ENCODE assay signal across 37 cellular contexts in the genomic region with DNA sequence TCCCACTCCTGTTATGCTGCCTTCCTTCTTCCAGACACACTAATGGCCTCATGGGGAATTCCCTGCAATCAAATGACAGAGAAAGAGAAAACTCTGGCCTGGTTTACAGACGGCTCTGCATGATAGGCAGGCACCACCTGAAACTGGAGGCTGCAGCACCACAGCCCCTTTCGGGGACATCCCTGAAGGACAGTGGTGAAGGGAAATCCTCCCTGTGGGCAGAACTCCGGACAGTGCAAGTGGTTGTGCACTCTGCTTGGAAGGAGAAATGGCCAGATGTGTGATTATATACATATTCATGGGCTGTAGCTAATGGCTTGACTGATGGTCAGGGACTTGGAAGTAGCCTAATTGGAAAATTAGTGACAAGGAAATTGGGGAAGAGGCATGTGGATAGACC. TPM values are rescaled to one million over a fixed set of nuclear protein-coding genes. Genes with fewer than 3 reads are reported as not detected.
"Had no signal": no experiment of that assay in that cellular context is flagged by ENCODE, and none has a peak within 500 bp of the region (broad histone marks: within the 10 kb centered on the region; RNA-seq: fewer than 3 reads in every experiment).

No MANE protein-coding gene starts in this region.

- DNase-seq: activated B cell treated with CpG ODN at 0.5 μM for 24 hours; activated CD4-positive, alpha-beta memory T cell treated with anti-CD3 and anti-CD28 coated beads for 36 hours; activated CD4-positive, alpha-beta T cell treated with anti-CD3 and anti-CD28 coated beads for 4 hours; activated CD4-positive, alpha-beta T cell treated with anti-CD3 and anti-CD28 coated beads, Interleukin-2, amount 10 ng/mL, durations not matched to agents 24 days and 14 days; activated CD4-positive, alpha-beta T cell treated with anti-CD3 and anti-CD28 coated beads, Interleukin-2, amount 50 U/mL, for 1 hour; activated CD4-positive, alpha-beta T cell treated with anti-CD3 and anti-CD28 coated beads, Interleukin-2, amount 50 U/mL, for 4 hours; activated CD4-positive, CD25-positive, alpha-beta regulatory T cell treated with anti-CD3 and anti-CD28 coated beads, Interleukin-2, amount 50 U/mL, for 72 hours; activated CD8-positive, alpha-beta memory T cell treated with anti-CD3 and anti-CD28 coated beads, Interleukin-2, amount 50 U/mL, for 4 hours; activated CD8-positive, alpha-beta T cell treated with anti-CD3 and anti-CD28 coated beads for 36 hours; activated effector memory CD4-positive, alpha-beta T cell treated with anti-CD3 and anti-CD28 coated beads, Interleukin-2, amount 50 U/mL, for 16 hours; activated gamma-delta T cell treated with Interleukin-2 at 50 U/mL for 16 hours; activated naive CD4-positive, alpha-beta T cell; activated naive CD4-positive, alpha-beta T cell treated with anti-CD3 and anti-CD28 coated beads for 36 hours; activated naive CD4-positive, alpha-beta T cell treated with anti-CD3 and anti-CD28 coated beads, Interleukin-2, amount 50 U/mL, for 16 hours; activated naive CD8-positive, alpha-beta T cell treated with anti-CD3 and anti-CD28 coated beads for 36 hours; activated T-cell treated with anti-CD3 and anti-CD28 coated beads for 4 hours; activated T-cell treated with anti-CD3 and anti-CD28 coated beads, Interleukin-2, amount 50 U/mL, for 1 hour; activated T-cell treated with anti-CD3 and anti-CD28 coated beads, Interleukin-2, amount 50 U/mL, for 4 hours; activated T-cell treated with anti-CD3 and anti-CD28 coated beads, Interleukin-2, amount 50 U/mL, for 72 hours; adrenal gland; amniotic stem cell; aorta; body of pancreas; brain microvascular endothelial cell; central memory CD4-positive, alpha-beta T cell; T-helper 1 cell; T-helper 2 cell; T-helper 9 cell had no signal

- H3K4me1 ChIP-seq: adrenal gland, breast epithelium had no signal

- H3K4me3 Mint-ChIP-seq: activated B cell treated with CpG ODN at 0.5 μM for 24 hours; activated CD4-positive, alpha-beta memory T cell treated with anti-CD3 and anti-CD28 coated beads for 36 hours; activated CD4-positive, alpha-beta T cell treated with anti-CD3 and anti-CD28 coated beads, Interleukin-2, amount 10 ng/mL, durations not matched to agents 24 days and 14 days; activated CD8-positive, alpha-beta T cell treated with anti-CD3 and anti-CD28 coated beads for 36 hours; activated naive CD4-positive, alpha-beta T cell treated with anti-CD3 and anti-CD28 coated beads for 36 hours; activated naive CD8-positive, alpha-beta T cell treated with anti-CD3 and anti-CD28 coated beads for 36 hours; activated T-cell treated with anti-CD3 and anti-CD28 coated beads, Interleukin-2, amount 50 U/mL, for 4 hours; activated T-cell treated with anti-CD3 and anti-CD28 coated beads, Interleukin-2, amount 50 U/mL, for 72 hours; activated T-helper 1 cell treated with anti-CD3 and anti-CD28 coated beads, Interleukin-12 subunit alpha, Interleukin-12 subunit beta, Interleukin-2, Interleukin-4 antibody, amounts not matched to agents 30 ng/mL and 10 ng/mL and 1 ng/mL, durations not matched to agents 14 hours and 24 hours and 36 hours; activated T-helper 17 cell treated with anti-CD3 and anti-CD28 coated beads, Interleukin-2, amount 50 U/mL, for 72 hours; T-helper 1 cell treated with Interleukin-12 subunit alpha and Interleukin-12 subunit beta and Interleukin-4 antibody, amounts not matched to agents 30 μg/mL and 1 μg/mL, for 36 hours; T-helper 2 cell treated with Interferon-gamma antibody and Interleukin-4, amounts not matched to agents 5 μg/mL and 100 μg/mL, for 36 hours had no signal

- H3K36me3 Mint-ChIP-seq: activated CD4-positive, alpha-beta memory T cell treated with anti-CD3 and anti-CD28 coated beads for 36 hours; activated naive CD4-positive, alpha-beta T cell treated with anti-CD3 and anti-CD28 coated beads, Interleukin-2, amount 50 U/mL, for 72 hours; activated naive CD8-positive, alpha-beta T cell treated with anti-CD3 and anti-CD28 coated beads for 36 hours had no signal

- H3K27ac ChIP-seq: adrenal gland, body of pancreas, brain microvascular endothelial cell, breast epithelium, VCaP had no signal

- H3K9me3 ChIP-seq: adrenal gland, body of pancreas, breast epithelium had no signal

- H3K36me3 ChIP-seq: adrenal gland, brain microvascular endothelial cell, breast epithelium had no signal

- H3K4me3 ChIP-seq: adrenal gland, body of pancreas, breast epithelium had no signal

- H3K27me3 ChIP-seq: adrenal gland, body of pancreas, breast epithelium had no signal

- ATAC-seq: activated CD8-positive, alpha-beta T cell treated with anti-CD3 and anti-CD28 coated beads for 36 hours; activated naive CD4-positive, alpha-beta T cell treated with anti-CD3 and anti-CD28 coated beads, Interleukin-2, amount 50 U/mL, for 72 hours; activated T-cell treated with anti-CD3 and anti-CD28 coated beads, Interleukin-2, amount 50 U/mL, for 4 hours; activated T-cell treated with anti-CD3 and anti-CD28 coated beads, Interleukin-2, amount 50 U/mL, for 72 hours; activated T-helper 17 cell treated with anti-CD3 and anti-CD28 coated beads, Interleukin-2, amount 50 U/mL, for 72 hours; body of pancreas had no signal

- H3K27ac Mint-ChIP-seq: activated B cell treated with CpG ODN at 0.5 μM for 24 hours; activated CD4-positive, alpha-beta memory T cell treated with anti-CD3 and anti-CD28 coated beads for 36 hours; activated CD4-positive, alpha-beta T cell treated with anti-CD3 and anti-CD28 coated beads, Interleukin-2, amount 10 ng/mL, durations not matched to agents 24 days and 14 days; activated CD8-positive, alpha-beta T cell treated with anti-CD3 and anti-CD28 coated beads for 36 hours; activated naive CD4-positive, alpha-beta T cell treated with anti-CD3 and anti-CD28 coated beads for 36 hours; activated naive CD4-positive, alpha-beta T cell treated with anti-CD3 and anti-CD28 coated beads, Interleukin-2, amount 50 U/mL, for 72 hours; activated naive CD8-positive, alpha-beta T cell treated with anti-CD3 and anti-CD28 coated beads for 36 hours; activated T-cell treated with anti-CD3 and anti-CD28 coated beads, Interleukin-2, amount 50 U/mL, for 72 hours; activated T-helper 1 cell treated with anti-CD3 and anti-CD28 coated beads, Interleukin-12 subunit alpha, Interleukin-12 subunit beta, Interleukin-2, Interleukin-4 antibody, amounts not matched to agents 30 ng/mL and 10 ng/mL and 1 ng/mL, durations not matched to agents 14 hours and 24 hours and 36 hours; activated T-helper 17 cell treated with anti-CD3 and anti-CD28 coated beads, Interleukin-2, amount 50 U/mL, for 72 hours; T-helper 1 cell treated with Interleukin-12 subunit alpha and Interleukin-12 subunit beta and Interleukin-4 antibody, amounts not matched to agents 30 μg/mL and 1 μg/mL, for 36 hours; T-helper 2 cell treated with Interferon-gamma antibody and Interleukin-4, amounts not matched to agents 5 μg/mL and 100 μg/mL, for 36 hours had no signal

- H3K9me3 Mint-ChIP-seq: activated CD4-positive, alpha-beta T cell treated with anti-CD3 and anti-CD28 coated beads, Interleukin-2, amount 10 ng/mL, durations not matched to agents 24 days and 14 days; activated naive CD4-positive, alpha-beta T cell treated with anti-CD3 and anti-CD28 coated beads, Interleukin-2, amount 50 U/mL, for 72 hours; activated T-cell treated with anti-CD3 and anti-CD28 coated beads, Interleukin-2, amount 50 U/mL, for 4 hours; activated T-helper 1 cell treated with anti-CD3 and anti-CD28 coated beads, Interleukin-12 subunit alpha, Interleukin-12 subunit beta, Interleukin-2, Interleukin-4 antibody, amounts not matched to agents 30 ng/mL and 10 ng/mL and 1 ng/mL, durations not matched to agents 14 hours and 24 hours and 36 hours; activated T-helper 17 cell treated with anti-CD3 and anti-CD28 coated beads, Interleukin-2, amount 50 U/mL, for 72 hours; T-helper 1 cell treated with Interleukin-12 subunit alpha and Interleukin-12 subunit beta and Interleukin-4 antibody, amounts not matched to agents 30 μg/mL and 1 μg/mL, for 36 hours; T-helper 2 cell treated with Interferon-gamma antibody and Interleukin-4, amounts not matched to agents 5 μg/mL and 100 μg/mL, for 36 hours had no signal

- H3K27me3 Mint-ChIP-seq: activated CD8-positive, alpha-beta T cell treated with anti-CD3 and anti-CD28 coated beads for 36 hours; activated naive CD8-positive, alpha-beta T cell treated with anti-CD3 and anti-CD28 coated beads for 36 hours had no signal

- H3K4me1 Mint-ChIP-seq: activated B cell treated with CpG ODN at 0.5 μM for 24 hours; activated CD4-positive, alpha-beta T cell treated with anti-CD3 and anti-CD28 coated beads, Interleukin-2, amount 10 ng/mL, durations not matched to agents 24 days and 14 days; activated naive CD8-positive, alpha-beta T cell treated with anti-CD3 and anti-CD28 coated beads for 36 hours; activated T-helper 17 cell treated with anti-CD3 and anti-CD28 coated beads, Interleukin-2, amount 50 U/mL, for 72 hours had no signal

- FAIRE-seq: astrocyte, TTC549 had no signal

RNA-seq across cellular contexts. Expression of a gene that starts 44.3 kb away (rescaled TPM):
- total RNA-seq: activated B cell treated with CpG ODN at 0.5 μM for 24 hours; activated CD4-positive, alpha-beta memory T cell treated with anti-CD3 and anti-CD28 coated beads for 36 hours; activated CD4-positive, alpha-beta T cell treated with anti-CD3 and anti-CD28 coated beads, Interleukin-2, amount 10 ng/mL, durations not matched to agents 24 days and 14 days; activated CD8-positive, alpha-beta T cell treated with anti-CD3 and anti-CD28 coated beads for 36 hours; activated naive CD4-positive, alpha-beta T cell treated with anti-CD3 and anti-CD28 coated beads for 36 hours; activated naive CD4-positive, alpha-beta T cell treated with anti-CD3 and anti-CD28 coated beads, Interleukin-2, amount 50 U/mL, for 72 hours; activated naive CD8-positive, alpha-beta T cell treated with anti-CD3 and anti-CD28 coated beads for 36 hours; activated T-cell treated with anti-CD3 and anti-CD28 coated beads, Interleukin-2, amount 50 U/mL, for 4 hours; activated T-helper 1 cell treated with anti-CD3 and anti-CD28 coated beads, Interleukin-12 subunit alpha, Interleukin-12 subunit beta, Interleukin-2, Interleukin-4 antibody, amounts not matched to agents 30 ng/mL and 10 ng/mL and 1 ng/mL, durations not matched to agents 14 hours and 24 hours and 36 hours; activated T-helper 17 cell treated with anti-CD3 and anti-CD28 coated beads, Interleukin-2, amount 50 U/mL, for 72 hours; aorta; astrocyte had no signal
- polyA plus RNA-seq: aorta had no signal
